In the genomic region with DNA sequence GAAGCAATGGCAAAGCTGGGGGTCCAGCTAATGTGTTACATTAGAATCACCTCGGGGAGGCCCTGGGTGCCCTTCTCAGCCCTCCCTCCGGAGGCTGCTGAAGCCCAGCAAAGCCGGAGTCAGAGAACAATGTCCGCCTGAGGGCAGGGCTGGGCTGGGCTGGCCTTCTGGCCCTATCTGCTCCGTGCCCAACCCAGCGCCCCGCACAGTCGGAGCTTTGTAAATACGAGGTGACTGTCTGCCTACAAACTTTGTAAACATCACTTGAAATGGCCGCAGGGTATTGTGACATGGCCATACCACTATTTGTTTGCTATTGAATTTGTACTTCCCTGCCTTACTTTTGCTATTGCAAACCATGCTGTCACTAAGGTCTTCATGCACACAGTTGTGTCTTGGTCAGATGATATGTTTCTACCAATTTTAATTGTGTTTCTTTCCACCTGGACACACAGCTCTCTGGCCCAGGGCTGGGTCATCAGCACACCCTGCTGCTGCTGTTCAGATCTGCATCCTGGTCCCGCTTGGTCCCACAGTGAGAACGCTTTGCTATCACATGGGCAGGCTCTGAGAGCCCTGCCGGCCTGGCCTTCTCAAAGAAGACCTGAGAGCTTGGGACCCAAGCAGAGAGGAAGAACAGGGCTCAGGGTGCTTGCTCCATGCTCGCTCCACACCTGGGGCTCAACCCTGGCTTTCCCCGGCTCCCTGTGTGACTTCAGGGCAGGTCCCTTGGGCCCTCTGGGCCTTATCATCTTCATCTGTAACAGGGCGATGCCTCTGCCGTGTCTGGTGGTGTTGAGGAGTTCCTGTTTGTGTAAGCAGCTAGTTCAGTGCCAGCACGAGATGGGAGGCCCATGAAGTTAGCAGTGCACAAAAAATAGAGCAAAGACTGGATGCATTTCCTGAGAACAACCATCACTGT, we compare ENCODE assay signal across 1 cellular context.
TF ChIP-seq lines count a peak whose summit lies in the region.

No MANE protein-coding gene starts in this region.

TF ChIP-seq in HepG2, 621 proteins besides CTCF, POLR2A, EP300 and RAD21 (continued from another document and continues in another):
- TF ChIP-seq, protein P1, sequence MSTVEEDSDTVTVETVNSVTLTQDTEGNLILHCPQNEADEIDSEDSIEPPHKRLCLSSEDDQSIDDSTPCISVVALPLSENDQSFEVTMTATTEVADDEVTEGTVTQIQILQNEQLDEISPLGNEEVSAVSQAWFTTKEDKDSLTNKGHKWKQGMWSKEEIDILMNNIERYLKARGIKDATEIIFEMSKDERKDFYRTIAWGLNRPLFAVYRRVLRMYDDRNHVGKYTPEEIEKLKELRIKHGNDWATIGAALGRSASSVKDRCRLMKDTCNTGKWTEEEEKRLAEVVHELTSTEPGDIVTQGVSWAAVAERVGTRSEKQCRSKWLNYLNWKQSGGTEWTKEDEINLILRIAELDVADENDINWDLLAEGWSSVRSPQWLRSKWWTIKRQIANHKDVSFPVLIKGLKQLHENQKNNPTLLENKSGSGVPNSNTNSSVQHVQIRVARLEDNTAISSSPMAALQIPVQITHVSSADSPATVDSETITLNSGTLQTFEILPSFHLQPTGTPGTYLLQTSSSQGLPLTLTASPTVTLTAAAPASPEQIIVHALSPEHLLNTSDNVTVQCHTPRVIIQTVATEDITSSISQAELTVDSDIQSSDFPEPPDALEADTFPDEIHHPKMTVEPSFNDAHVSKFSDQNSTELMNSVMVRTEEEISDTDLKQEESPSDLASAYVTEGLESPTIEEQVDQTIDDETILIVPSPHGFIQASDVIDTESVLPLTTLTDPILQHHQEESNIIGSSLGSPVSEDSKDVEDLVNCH (CRISPR knock-in tag; IDR thresholded peaks at IDR 0.05), result no peak
- TF ChIP-seq NFKBIZ (CRISPR knock-in tag; IDR thresholded peaks at IDR 0.05) (no peak; the same call in 1 of the 2 replicates), ZBTB8A (CRISPR knock-in tag; IDR thresholded peaks at IDR 0.05; ENCODE audit: borderline replicate concordance, low read depth) (no peak), SPEN (CRISPR knock-in tag; IDR thresholded peaks at IDR 0.05; ENCODE audit: low read depth) (peak; percentile 96), ZNF460 (CRISPR knock-in tag; IDR thresholded peaks at IDR 0.05; ENCODE audit: borderline replicate concordance) (peak; percentile 12; the same call in 1 of the 2 replicates), ZNF547 (CRISPR knock-in tag; IDR thresholded peaks at IDR 0.05) (peak; percentile 83), ZNF558 (CRISPR knock-in tag; IDR thresholded peaks at IDR 0.05; ENCODE audit: borderline replicate concordance) (no peak), ZNF816 (CRISPR knock-in tag; IDR thresholded peaks at IDR 0.05; ENCODE audit: borderline replicate concordance) (peak; percentile 51; the same call in 1 of the 2 replicates), ZNF841 (CRISPR knock-in tag; IDR thresholded peaks at IDR 0.05; ENCODE audit: borderline replicate concordance) (no peak), ZNF75D (CRISPR knock-in tag; IDR thresholded peaks at IDR 0.05; ENCODE audit: borderline replicate concordance) (no peak), TBX3 (IDR thresholded peaks at IDR 0.05; ENCODE audit: borderline replicate concordance) (peak; percentile 88), XRCC5 (optimal IDR thresholded peaks at IDR 0.05; ENCODE audit: low read length) (peak; percentile 73), SP4 (CRISPR knock-in tag; IDR thresholded peaks at IDR 0.05) (no peak), ZKSCAN8 (CRISPR knock-in tag; IDR thresholded peaks at IDR 0.05; ENCODE audit: borderline replicate concordance) (peak; percentile 93), GPN1 (CRISPR knock-in tag; IDR thresholded peaks at IDR 0.05; ENCODE audit: borderline replicate concordance) (no peak), EHMT2 (IDR thresholded peaks at IDR 0.05; ENCODE audit: borderline replicate concordance, low read depth, low read length) (no peak), NR3C1 (CRISPR knock-in tag; IDR thresholded peaks at IDR 0.05) (no peak), HMG20B (CRISPR knock-in tag; conservative IDR thresholded peaks at IDR 0.05) (peak; percentile 82), ZEB1 (IDR thresholded peaks at IDR 0.05; ENCODE audit: insufficient replicate concordance, low read depth) (no peak), PHB2 (IDR thresholded peaks at IDR 0.05; ENCODE audit: partially characterized antibody) (no peak), ZNF747 (CRISPR knock-in tag; IDR thresholded peaks at IDR 0.05; ENCODE audit: borderline replicate concordance) (peak; percentile 96), AGO1 (IDR thresholded peaks at IDR 0.05; ENCODE audit: low read depth, low read length, poor library complexity, severe bottlenecking) (no peak), ZNF552 (CRISPR knock-in tag; IDR thresholded peaks at IDR 0.05; ENCODE audit: borderline replicate concordance) (peak; percentile 73; the same call in 1 of the 2 replicates), ZNF746 (CRISPR knock-in tag; IDR thresholded peaks at IDR 0.05) (peak; percentile 93), NR2F1 (CRISPR knock-in tag; IDR thresholded peaks at IDR 0.05) (peak; percentile 60 to 62; a peak in 2 of 4 replicates), ATAD3A (CRISPR knock-in tag; IDR thresholded peaks at IDR 0.05) (no peak), ZNF761 (CRISPR knock-in tag; conservative IDR thresholded peaks at IDR 0.05) (no peak), SMC3 (IDR thresholded peaks at IDR 0.05; ENCODE audit: low read length) (peak; percentile 49; the same call in 1 of the 2 replicates), CBFB (CRISPR knock-in tag; IDR thresholded peaks at IDR 0.05) (peak; percentile 88)
- TF ChIP-seq, protein P2, sequence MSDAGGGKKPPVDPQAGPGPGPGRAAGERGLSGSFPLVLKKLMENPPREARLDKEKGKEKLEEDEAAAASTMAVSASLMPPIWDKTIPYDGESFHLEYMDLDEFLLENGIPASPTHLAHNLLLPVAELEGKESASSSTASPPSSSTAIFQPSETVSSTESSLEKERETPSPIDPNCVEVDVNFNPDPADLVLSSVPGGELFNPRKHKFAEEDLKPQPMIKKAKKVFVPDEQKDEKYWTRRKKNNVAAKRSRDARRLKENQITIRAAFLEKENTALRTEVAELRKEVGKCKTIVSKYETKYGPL (CRISPR knock-in tag; IDR thresholded peaks at IDR 0.05), result peak; percentile 62; the same call in 1 of the 2 replicates
- TF ChIP-seq, protein P3, sequence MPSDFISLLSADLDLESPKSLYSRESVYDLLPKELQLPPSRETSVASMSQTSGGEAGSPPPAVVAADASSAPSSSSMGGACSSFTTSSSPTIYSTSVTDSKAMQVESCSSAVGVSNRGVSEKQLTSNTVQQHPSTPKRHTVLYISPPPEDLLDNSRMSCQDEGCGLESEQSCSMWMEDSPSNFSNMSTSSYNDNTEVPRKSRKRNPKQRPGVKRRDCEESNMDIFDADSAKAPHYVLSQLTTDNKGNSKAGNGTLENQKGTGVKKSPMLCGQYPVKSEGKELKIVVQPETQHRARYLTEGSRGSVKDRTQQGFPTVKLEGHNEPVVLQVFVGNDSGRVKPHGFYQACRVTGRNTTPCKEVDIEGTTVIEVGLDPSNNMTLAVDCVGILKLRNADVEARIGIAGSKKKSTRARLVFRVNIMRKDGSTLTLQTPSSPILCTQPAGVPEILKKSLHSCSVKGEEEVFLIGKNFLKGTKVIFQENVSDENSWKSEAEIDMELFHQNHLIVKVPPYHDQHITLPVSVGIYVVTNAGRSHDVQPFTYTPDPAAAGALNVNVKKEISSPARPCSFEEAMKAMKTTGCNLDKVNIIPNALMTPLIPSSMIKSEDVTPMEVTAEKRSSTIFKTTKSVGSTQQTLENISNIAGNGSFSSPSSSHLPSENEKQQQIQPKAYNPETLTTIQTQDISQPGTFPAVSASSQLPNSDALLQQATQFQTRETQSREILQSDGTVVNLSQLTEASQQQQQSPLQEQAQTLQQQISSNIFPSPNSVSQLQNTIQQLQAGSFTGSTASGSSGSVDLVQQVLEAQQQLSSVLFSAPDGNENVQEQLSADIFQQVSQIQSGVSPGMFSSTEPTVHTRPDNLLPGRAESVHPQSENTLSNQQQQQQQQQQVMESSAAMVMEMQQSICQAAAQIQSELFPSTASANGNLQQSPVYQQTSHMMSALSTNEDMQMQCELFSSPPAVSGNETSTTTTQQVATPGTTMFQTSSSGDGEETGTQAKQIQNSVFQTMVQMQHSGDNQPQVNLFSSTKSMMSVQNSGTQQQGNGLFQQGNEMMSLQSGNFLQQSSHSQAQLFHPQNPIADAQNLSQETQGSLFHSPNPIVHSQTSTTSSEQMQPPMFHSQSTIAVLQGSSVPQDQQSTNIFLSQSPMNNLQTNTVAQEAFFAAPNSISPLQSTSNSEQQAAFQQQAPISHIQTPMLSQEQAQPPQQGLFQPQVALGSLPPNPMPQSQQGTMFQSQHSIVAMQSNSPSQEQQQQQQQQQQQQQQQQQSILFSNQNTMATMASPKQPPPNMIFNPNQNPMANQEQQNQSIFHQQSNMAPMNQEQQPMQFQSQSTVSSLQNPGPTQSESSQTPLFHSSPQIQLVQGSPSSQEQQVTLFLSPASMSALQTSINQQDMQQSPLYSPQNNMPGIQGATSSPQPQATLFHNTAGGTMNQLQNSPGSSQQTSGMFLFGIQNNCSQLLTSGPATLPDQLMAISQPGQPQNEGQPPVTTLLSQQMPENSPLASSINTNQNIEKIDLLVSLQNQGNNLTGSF (CRISPR knock-in tag; IDR thresholded peaks at IDR 0.05), result no peak
- TF ChIP-seq, protein P4, sequence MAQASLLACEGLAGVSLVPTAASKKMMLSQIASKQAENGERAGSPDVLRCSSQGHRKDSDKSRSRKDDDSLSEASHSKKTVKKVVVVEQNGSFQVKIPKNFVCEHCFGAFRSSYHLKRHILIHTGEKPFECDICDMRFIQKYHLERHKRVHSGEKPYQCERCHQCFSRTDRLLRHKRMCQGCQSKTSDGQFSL (CRISPR knock-in tag; IDR thresholded peaks at IDR 0.05), result no peak
- TF ChIP-seq, protein P5, sequence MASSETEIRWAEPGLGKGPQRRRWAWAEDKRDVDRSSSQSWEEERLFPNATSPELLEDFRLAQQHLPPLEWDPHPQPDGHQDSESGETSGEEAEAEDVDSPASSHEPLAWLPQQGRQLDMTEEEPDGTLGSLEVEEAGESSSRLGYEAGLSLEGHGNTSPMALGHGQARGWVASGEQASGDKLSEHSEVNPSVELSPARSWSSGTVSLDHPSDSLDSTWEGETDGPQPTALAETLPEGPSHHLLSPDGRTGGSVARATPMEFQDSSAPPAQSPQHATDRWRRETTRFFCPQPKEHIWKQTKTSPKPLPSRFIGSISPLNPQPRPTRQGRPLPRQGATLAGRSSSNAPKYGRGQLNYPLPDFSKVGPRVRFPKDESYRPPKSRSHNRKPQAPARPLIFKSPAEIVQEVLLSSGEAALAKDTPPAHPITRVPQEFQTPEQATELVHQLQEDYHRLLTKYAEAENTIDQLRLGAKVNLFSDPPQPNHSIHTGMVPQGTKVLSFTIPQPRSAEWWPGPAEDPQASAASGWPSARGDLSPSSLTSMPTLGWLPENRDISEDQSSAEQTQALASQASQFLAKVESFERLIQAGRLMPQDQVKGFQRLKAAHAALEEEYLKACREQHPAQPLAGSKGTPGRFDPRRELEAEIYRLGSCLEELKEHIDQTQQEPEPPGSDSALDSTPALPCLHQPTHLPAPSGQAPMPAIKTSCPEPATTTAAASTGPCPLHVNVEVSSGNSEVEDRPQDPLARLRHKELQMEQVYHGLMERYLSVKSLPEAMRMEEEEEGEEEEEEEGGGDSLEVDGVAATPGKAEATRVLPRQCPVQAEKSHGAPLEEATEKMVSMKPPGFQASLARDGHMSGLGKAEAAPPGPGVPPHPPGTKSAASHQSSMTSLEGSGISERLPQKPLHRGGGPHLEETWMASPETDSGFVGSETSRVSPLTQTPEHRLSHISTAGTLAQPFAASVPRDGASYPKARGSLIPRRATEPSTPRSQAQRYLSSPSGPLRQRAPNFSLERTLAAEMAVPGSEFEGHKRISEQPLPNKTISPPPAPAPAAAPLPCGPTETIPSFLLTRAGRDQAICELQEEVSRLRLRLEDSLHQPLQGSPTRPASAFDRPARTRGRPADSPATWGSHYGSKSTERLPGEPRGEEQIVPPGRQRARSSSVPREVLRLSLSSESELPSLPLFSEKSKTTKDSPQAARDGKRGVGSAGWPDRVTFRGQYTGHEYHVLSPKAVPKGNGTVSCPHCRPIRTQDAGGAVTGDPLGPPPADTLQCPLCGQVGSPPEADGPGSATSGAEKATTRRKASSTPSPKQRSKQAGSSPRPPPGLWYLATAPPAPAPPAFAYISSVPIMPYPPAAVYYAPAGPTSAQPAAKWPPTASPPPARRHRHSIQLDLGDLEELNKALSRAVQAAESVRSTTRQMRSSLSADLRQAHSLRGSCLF (CRISPR knock-in tag; IDR thresholded peaks at IDR 0.05; ENCODE audit: borderline replicate concordance), result no peak
- TF ChIP-seq, protein P6, sequence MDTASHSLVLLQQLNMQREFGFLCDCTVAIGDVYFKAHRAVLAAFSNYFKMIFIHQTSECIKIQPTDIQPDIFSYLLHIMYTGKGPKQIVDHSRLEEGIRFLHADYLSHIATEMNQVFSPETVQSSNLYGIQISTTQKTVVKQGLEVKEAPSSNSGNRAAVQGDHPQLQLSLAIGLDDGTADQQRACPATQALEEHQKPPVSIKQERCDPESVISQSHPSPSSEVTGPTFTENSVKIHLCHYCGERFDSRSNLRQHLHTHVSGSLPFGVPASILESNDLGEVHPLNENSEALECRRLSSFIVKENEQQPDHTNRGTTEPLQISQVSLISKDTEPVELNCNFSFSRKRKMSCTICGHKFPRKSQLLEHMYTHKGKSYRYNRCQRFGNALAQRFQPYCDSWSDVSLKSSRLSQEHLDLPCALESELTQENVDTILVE (CRISPR knock-in tag; IDR thresholded peaks at IDR 0.05), result peak; percentile 95
- TF ChIP-seq, protein P7, sequence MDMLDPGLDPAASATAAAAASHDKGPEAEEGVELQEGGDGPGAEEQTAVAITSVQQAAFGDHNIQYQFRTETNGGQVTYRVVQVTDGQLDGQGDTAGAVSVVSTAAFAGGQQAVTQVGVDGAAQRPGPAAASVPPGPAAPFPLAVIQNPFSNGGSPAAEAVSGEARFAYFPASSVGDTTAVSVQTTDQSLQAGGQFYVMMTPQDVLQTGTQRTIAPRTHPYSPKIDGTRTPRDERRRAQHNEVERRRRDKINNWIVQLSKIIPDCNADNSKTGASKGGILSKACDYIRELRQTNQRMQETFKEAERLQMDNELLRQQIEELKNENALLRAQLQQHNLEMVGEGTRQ (IDR thresholded peaks at IDR 0.05; ENCODE audit: low read depth, low read length), result no peak
- TF ChIP-seq, protein P7 (CRISPR knock-in tag; IDR thresholded peaks at IDR 0.05; ENCODE audit: borderline replicate concordance), result no peak; the same call in 1 of the 2 replicates
